9 cellular contexts compared by ENCODE assay signal in genomic region chr11:9574556-9574805, GRCh38. TPM values are rescaled to one million over a fixed set of nuclear protein-coding genes. Genes with fewer than 3 reads are reported as not detected.
A peak's percentile ranks its signal among the peaks of the same experiment; 100 is the strongest.
DNase-seq lines count a peak whose midpoint lies in the region; ATAC-seq, FAIRE-seq and TF ChIP-seq lines count a peak whose summit lies in the region.
"Had no signal": no experiment of that assay in that cellular context is flagged by ENCODE, and none has a peak within 500 bp of the region (broad histone marks: within the 10 kb centered on the region; RNA-seq: fewer than 3 reads in every experiment).

No MANE protein-coding gene starts in this region.

- H2AFZ ChIP-seq in GM12878 (ENCODE audit: control insufficient read depth, low read depth, low read length): peak overlapping the region; percentile 72

- WGBS in GM12878 (ENCODE audit: insufficient coverage, insufficient replicate concordance, low lambda C conversion rate, missing lambda C conversion rate): 1% methylated on average over 21 of the region's 22 CpGs

- peaks cover 4% of the 10 kb centered on the region; the same call in 1 of the 2 replicates for H3K4me1 ChIP-seq in GM12878 (ENCODE audit: control insufficient read depth, insufficient read depth, low read length)
- peaks cover 8 to 26% of the 10 kb centered on the region in 2 donors for H3K4me1 ChIP-seq in left lung
- H3K4me1 ChIP-seq in thoracic aorta (ENCODE audit: control insufficient read depth in 1 of 2, low read depth in 2 of 2): peaks cover 2 to 25% of the 10 kb centered on the region in 2 donors

- H3K9ac ChIP-seq in GM12878 (ENCODE audit: control insufficient read depth, insufficient read depth, low read length): peak overlapping the region; percentile 76

- H3K27me3 ChIP-seq in GM12878 (replicated peaks in 1 of 2; ENCODE audit: control insufficient read depth in 2 of 2, insufficient read depth in 2 of 2, low read length in 1 of 2) (no peaks in the 10 kb centered on the region), left lung (no peaks in the 10 kb centered on the region), thoracic aorta (replicated peaks; ENCODE audit: insufficient read depth) (no peaks in the 10 kb centered on the region)

- in situ Hi-C loops in GM12878 (cut with MboI): no loop called here

- no peak for TF ChIP-seq EP300 in GM12878 (IDR thresholded peaks at IDR 0.05; ENCODE audit: borderline replicate concordance in 1 of 2, control insufficient read depth in 1 of 2, low read depth in 2 of 2, low read length in 2 of 2)

- H3K79me2 ChIP-seq in GM12878 (ENCODE audit: control insufficient read depth, insufficient read depth, low read length): peaks cover 59% of the 10 kb centered on the region

- H3K9me3 ChIP-seq in GM12878 (replicated peaks; ENCODE audit: control insufficient read depth, insufficient read depth, low read length): no peaks in the 10 kb centered on the region
- no peaks in the 10 kb centered on the region for H3K9me3 ChIP-seq in left lung
- H3K9me3 ChIP-seq in thoracic aorta: no peaks in the 10 kb centered on the region

- RAD21 ChIA-PET in GM12878 (lab: Charles Lee; ENCODE audit: unreplicated experiment): interaction anchor here (2.4 kb wide), 1 partner anchor 27 kb away, joined by 16 read pairs; no protein-coding TSS in a partner anchor

- SMC1A ChIA-PET in GM12878 (lab: Charles Lee; ENCODE audit: uncharacterized antibody, unreplicated experiment): interaction anchor here (1.6 kb wide), 1 partner anchor 38 kb away, joined by 4 read pairs; no protein-coding TSS in a partner anchor

- H3K27ac ChIP-seq in GM12878 (ENCODE audit: control insufficient read depth, insufficient read depth) (peak overlapping the region; percentile 90), left lung (peak overlapping the region; percentile 93), thoracic aorta (peak overlapping the region; percentile 86 to 96)

- no peak for FAIRE-seq in GM12878 (lab: Jason Lieb, UNC)

- peak; percentile 38 for DNase-seq in AG20443 (ENCODE audit: low spot score)
- no peak for DNase-seq in Jurkat, Clone E6-1 (ENCODE audit: low read depth, low spot score)
- DNase-seq in GM12878 (ENCODE audit: low read depth, low spot score): no peak
- DNase-seq in left lung: no peak
- no peak for DNase-seq in thoracic aorta (ENCODE audit: low spot score)
- no peak for DNase-seq in inferior parietal cortex (ENCODE audit: extremely low spot score)

- CTCF ChIA-PET in GM12878 (lab: Yijun Ruan, JAX): interaction anchor here (1.8 to 2.2 kb wide), 2 partner anchors 27 to 67 kb away, joined by 8 to 9 read pairs; no protein-coding TSS in a partner anchor

- ATAC-seq in GM12878 (no peak), left lung (no peak), thoracic aorta (ENCODE audit: insufficient number of reproducible peaks, low FRiP score, low read depth) (no peak), HG03378 (IDR thresholded peaks at IDR 0.05; ENCODE audit: unreplicated experiment) (no peak), HG02885 (IDR thresholded peaks at IDR 0.05; ENCODE audit: poor library complexity, unreplicated experiment) (no peak)
- ATAC-seq: left colon had no signal

- H3K4me3 ChIP-seq in Jurkat, Clone E6-1 (ENCODE audit: low read length): peak overlapping the region; percentile 71
- H3K4me3 ChIP-seq in GM12878 (peak overlapping the region; percentile 90), left lung (peak overlapping the region; percentile 68 to 87), thoracic aorta (peak overlapping the region; percentile 85)

- TF ChIP-seq CTCF in GM12878 (IDR thresholded peaks at IDR 0.05 in 2 of 3, conservative IDR thresholded peaks at IDR 0.05 in 1 of 3; ENCODE audit: control insufficient read depth in 2 of 3, extremely low read depth in 1 of 3, insufficient read depth in 1 of 3, low read depth in 3 of 3, low read length in 3 of 3) (no peak), left lung (IDR thresholded peaks at IDR 0.05) (no peak), thoracic aorta (IDR thresholded peaks at IDR 0.05) (no peak)

- no peaks in the 10 kb centered on the region for H4K20me1 ChIP-seq in GM12878 (ENCODE audit: control insufficient read depth, insufficient read depth)

- BruUV-seq in GM12878 (replicated peaks; lab: Mats Ljungman, UMichigan): no TSS peak

- no peak; the same call in 1 of the 2 replicates for TF ChIP-seq POLR2A in GM12878 (IDR thresholded peaks at IDR 0.05; ENCODE audit: low read depth, low read length)

- H3K36me3 ChIP-seq in GM12878 (ENCODE audit: control insufficient read depth in 2 of 2, insufficient read depth in 2 of 2, low read length in 1 of 2) (peaks cover 0 to 3% of the 10 kb centered on the region in 2 experiments; a peak in 2 of 4 replicates), left lung (no peaks in the 10 kb centered on the region), thoracic aorta (no peaks in the 10 kb centered on the region)

- intact Hi-C loops in GM12878 (cut with micrococcal nuclease; ENCODE audit: unreplicated experiment): no loop called here
- intact Hi-C loops in left lung (cut with DNase I): no loop called here

- POLR2A ChIA-PET in GM12878 (lab: Charles Lee): interaction anchor here (1.8 kb wide), 3 partner anchors 14 to 114 kb away, joined by 8 to 15 read pairs (median 8); partner anchors contain the start of gene ZNF143

- no peak for TF ChIP-seq RAD21 in GM12878 (IDR thresholded peaks at IDR 0.05; ENCODE audit: insufficient read depth, low read depth, low read length)

- peak overlapping the region; percentile 41 for H3K4me2 ChIP-seq in GM12878 (ENCODE audit: control insufficient read depth, insufficient read depth)

TF ChIP-seq in GM12878, 131 proteins besides CTCF, POLR2A, EP300 and RAD21 (continues in another document):
- TF ChIP-seq EGR1 (IDR thresholded peaks at IDR 0.05; ENCODE audit: borderline replicate concordance in 1 of 2, low read depth in 2 of 2, low read length in 2 of 2): no peak
- TF ChIP-seq CHD1 (IDR thresholded peaks at IDR 0.05; ENCODE audit: low read depth, low read length): no peak
- no peak for TF ChIP-seq NFYA (IDR thresholded peaks at IDR 0.05; ENCODE audit: borderline replicate concordance, low read depth, low read length)
- no peak for TF ChIP-seq BCL11A (IDR thresholded peaks at IDR 0.05; ENCODE audit: low read depth, low read length)
- TF ChIP-seq MTA3 (IDR thresholded peaks at IDR 0.05; ENCODE audit: borderline replicate concordance, low read length): no peak
- TF ChIP-seq NFIC (IDR thresholded peaks at IDR 0.05; ENCODE audit: low read depth, low read length): no peak
- no peak for TF ChIP-seq MLLT1 (IDR thresholded peaks at IDR 0.05)
- TF ChIP-seq IRF5 (IDR thresholded peaks at IDR 0.05; ENCODE audit: borderline replicate concordance): no peak

RNA-seq across cellular contexts. Expression of gene WEE1, which starts 1.0 kb away (rescaled TPM):
- polyA plus RNA-seq in Jurkat, Clone E6-1 (2012; ENCODE audit: insufficient read depth, insufficient read length): 42.7 TPM
- total RNA-seq in GM12878 (2013; cell fraction: nucleolus; rRNA removed): 98.0 and 98.8 TPM in 2 replicates
- total RNA-seq in GM12878 (2014; rRNA removed) (53.9 and 58.4 TPM in 2 replicates), GM12878 (2014; rRNA removed; fragmentation: Illumina TruSeq; extraction: Trizol) (51.1 and 51.4 TPM in 2 replicates), GM12878 (2021) (51.7 and 58.0 TPM in 2 replicates), left lung (10 to 100 TPM; 20.7 to 28.9 TPM), thoracic aorta (10 to 100 TPM; 36.9 to 44.3 TPM)
- polyA plus RNA-seq in GM12878 (2011; ENCODE audit: low read depth): 10.7 TPM
- polyA plus RNA-seq in GM12878 (2011; rRNA removed) (54.1 and 71.9 TPM in 2 replicates), GM12878 (2014; fragmentation: Illumina TruSeq; extraction: Trizol) (69.5 and 84.0 TPM in 2 replicates), GM12878 (2014; fragmentation: Nextera tagmentation; extraction: Ambion mirVana) (10 to 100 TPM; 20.6 to 22.2 TPM), GM12878 (2014; rRNA removed) (39.6 and 41.0 TPM in 2 replicates), GM12878 (2016; fragmentation: Nextera tagmentation; extraction: Ambion mirVana) (10 to 100 TPM; 13.8 to 28.0 TPM)
- polyA plus RNA-seq in GM12878 (2011; cell fraction: cytosol; rRNA removed): 17.6 and 21.0 TPM in 2 replicates
- polyA plus RNA-seq in GM12878 (2011; cell fraction: nucleus; rRNA removed): 46.7 and 55.2 TPM in 2 replicates
- 16.9 and 21.6 TPM in 2 replicates for polyA plus RNA-seq in GM12878 (2012)
- 26.8 and 46.9 TPM in 2 replicates for polyA minus RNA-seq in GM12878 (2011; rRNA and poly(A)+ RNA removed)
- polyA minus RNA-seq in GM12878 (2011; cell fraction: cytosol; rRNA and poly(A)+ RNA removed): 13.4 and 19.4 TPM in 2 replicates
- polyA minus RNA-seq in GM12878 (2011; cell fraction: nucleus; rRNA and poly(A)+ RNA removed): 35.7 and 71.9 TPM in 2 replicates
